8 cellular contexts compared by ENCODE assay signal in the genomic region with DNA sequence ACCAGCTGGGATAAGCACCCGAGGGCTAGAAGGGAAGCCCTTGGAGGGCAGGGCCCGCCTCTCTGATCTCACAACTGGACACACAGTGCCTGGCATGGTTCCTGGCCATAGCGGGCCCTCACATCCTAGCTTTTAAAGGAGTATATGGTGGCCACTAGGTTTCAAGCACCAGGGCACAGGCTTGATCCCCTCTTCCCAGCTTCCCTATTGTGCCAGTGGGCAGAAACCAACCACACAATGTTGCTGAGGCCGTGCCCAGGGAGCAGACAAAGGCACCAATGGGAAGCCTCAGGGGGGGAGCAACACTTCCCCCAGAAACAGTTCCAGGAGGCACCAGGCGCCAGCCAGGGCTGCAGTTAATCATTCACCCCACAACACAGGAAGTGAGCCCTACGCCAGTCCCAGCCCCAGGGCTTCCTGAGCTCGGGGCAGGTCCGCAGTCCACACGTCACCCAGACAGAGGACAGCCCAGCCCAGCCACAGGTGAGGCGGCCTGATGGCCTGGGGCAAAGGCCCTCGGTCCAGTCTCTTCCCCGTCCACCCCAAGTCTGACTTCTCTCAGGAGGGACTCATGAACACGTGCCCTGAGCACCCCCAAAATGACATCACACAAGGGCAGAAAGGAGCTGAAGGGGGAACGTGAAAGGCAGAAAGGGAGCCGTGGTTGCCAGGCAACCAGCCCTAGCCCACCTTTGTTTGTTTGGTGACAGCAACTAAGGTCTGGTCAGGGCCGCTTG. TPM values are rescaled to one million over a fixed set of nuclear protein-coding genes. Genes with fewer than 3 reads are reported as not detected.
DNase-seq lines count a peak whose midpoint lies in the region; ATAC-seq, FAIRE-seq and TF ChIP-seq lines count a peak whose summit lies in the region.

No MANE protein-coding gene starts in this region.

- H2BK120ac ChIP-seq in mesenchymal stem cell (ENCODE audit: low read depth, low read length), result no peak overlapping the region

- WGBS in K562 (ENCODE audit: insufficient coverage, low coverage, missing lambda C conversion rate), result 86% methylated on average over 16 of the region's 16 CpGs
- 81% methylated on average over 16 of the region's 16 CpGs for WGBS in mesenchymal stem cell
- 85 to 89% methylated on average over 10 to 16 of the region's 16 CpGs for WGBS in testis, 2 donors

- no peak overlapping the region for H3K23ac ChIP-seq in mesenchymal stem cell (ENCODE audit: low read length in 2 of 2)

- no peak overlapping the region for H3K4me2 ChIP-seq in K562 (ENCODE audit: insufficient read depth, low read length)
- peak overlapping the region; percentile 57 for H3K4me2 ChIP-seq in mesenchymal stem cell (ENCODE audit: low read length, poor library complexity, severe bottlenecking)

- CTCF ChIA-PET in K562 (lab: Yijun Ruan, JAX; ENCODE audit: low intra/inter-chr PET ratio), result no interaction called here

- DNase-seq in Ammon's horn (ENCODE audit: low spot score), result peak; percentile 93
- DNase-seq in K562 (ENCODE audit: extremely low read depth in 1 of 4, low spot score in 3 of 4), result no peak
- no peak for DNase-seq in mesenchymal stem cell
- no peak for DNase-seq in NCI-H510A treated with DMSO at 0.1 percent for 48 hours (lab: John Stamatoyannopoulos, UW)
- no peak for DNase-seq in stimulated activated CD4-positive, alpha-beta T cell treated with anti-CD3 and anti-CD28 coated beads, Interleukin-12 subunit alpha, Interleukin-12 subunit beta, amount 100 ng/mL, for 4 hours
- DNase-seq in testis, result no peak

- POLR2A ChIA-PET in K562 (lab: Yijun Ruan, JAX), result interaction anchor here (0.5 to 2.1 kb wide), 8 partner anchors 9 to 127 kb away, joined by 3 to 15 read pairs (median 4); a partner anchor contains a TSS

- no peak overlapping the region for H4K8ac ChIP-seq in mesenchymal stem cell (ENCODE audit: low read length)

- no peaks in the 10 kb centered on the region for H3K27me3 ChIP-seq in HUES48 (ENCODE audit: control insufficient read depth, insufficient read depth, low read length)
- no peaks in the 10 kb centered on the region for H3K27me3 ChIP-seq in K562 (ENCODE audit: control insufficient read depth in 2 of 2, insufficient read depth in 2 of 2, low read length in 2 of 2)
- no peaks in the 10 kb centered on the region for H3K27me3 ChIP-seq in mesenchymal stem cell (ENCODE audit: control insufficient read depth in 1 of 2, insufficient read depth in 1 of 2, low read length in 2 of 2)
- no peaks in the 10 kb centered on the region for H3K27me3 ChIP-seq in testis

- H3K18ac ChIP-seq in mesenchymal stem cell (ENCODE audit: low read depth in 1 of 2, low read length in 2 of 2), result no peak overlapping the region

- H2BK12ac ChIP-seq in mesenchymal stem cell (ENCODE audit: low read length in 2 of 2), result no peak overlapping the region

- intact Hi-C loops in K562 (cut with micrococcal nuclease), result no loop called here
- intact Hi-C loops in testis (cut with DNase I; ENCODE audit: low total_unique reads), result no loop called here

- H3K79me1 ChIP-seq in mesenchymal stem cell (replicated peaks; ENCODE audit: low read length, poor library complexity, severe bottlenecking), result peaks cover 15% of the 10 kb centered on the region

- no peaks in the 10 kb centered on the region for H3K9me3 ChIP-seq in HUES48 (ENCODE audit: control insufficient read depth, insufficient read depth, low read length)
- no peaks in the 10 kb centered on the region for H3K9me3 ChIP-seq in K562 (replicated peaks; ENCODE audit: control insufficient read depth, insufficient read depth, low read depth, low read length)
- H3K9me3 ChIP-seq in mesenchymal stem cell (ENCODE audit: control insufficient read depth, low read length), result no peaks in the 10 kb centered on the region
- H3K9me3 ChIP-seq in testis, result no peaks in the 10 kb centered on the region

- TF ChIP-seq RAD21 in K562 (CRISPR knock-in tag; conservative IDR thresholded peaks at IDR 0.05 in 1 of 2, IDR thresholded peaks at IDR 0.05 in 1 of 2), result no peak

- H3K4me1 ChIP-seq in HUES48 (ENCODE audit: control insufficient read depth, insufficient read depth, low read length) (peaks cover 15% of the 10 kb centered on the region), K562 (replicated peaks in 1 of 2; ENCODE audit: control insufficient read depth in 2 of 2, insufficient read depth in 2 of 2, low read length in 2 of 2) (peaks cover 15 to 21% of the 10 kb centered on the region in 2 experiments; a peak in 4 of 5 replicates), mesenchymal stem cell (ENCODE audit: control insufficient read depth, insufficient read depth, low read depth, low read length) (peaks cover 28% of the 10 kb centered on the region), testis (no peaks in the 10 kb centered on the region)

- H3K27ac ChIP-seq in HUES48 (ENCODE audit: low read depth, low read length) (peak overlapping the region; percentile 90), K562 (ENCODE audit: extremely low read depth, low read depth, low read length) (no peak overlapping the region), mesenchymal stem cell (ENCODE audit: low read length, poor library complexity, severe bottlenecking) (peak overlapping the region; percentile 99), testis (no peak overlapping the region)

- in situ Hi-C loops in K562 (cut with MboI), result no loop called here

- BruUV-seq in K562 (replicated peaks; lab: Mats Ljungman, UMichigan), result no TSS peak

- H3K4me3 ChIP-seq in HUES48 (ENCODE audit: low read depth, low read length) (no peak overlapping the region), K562 (no peak overlapping the region), mesenchymal stem cell (ENCODE audit: insufficient read depth in 1 of 2, low read depth in 1 of 2, low read length in 2 of 2) (no peak overlapping the region), testis (no peak overlapping the region)

- H2BK5ac ChIP-seq in mesenchymal stem cell (ENCODE audit: low read depth, low read length, poor library complexity, severe bottlenecking), result peak overlapping the region; percentile 98

- TF ChIP-seq CTCF in K562 (IDR thresholded peaks at IDR 0.05 in 2 of 3, conservative IDR thresholded peaks at IDR 0.05 in 1 of 3; ENCODE audit: insufficient read depth in 2 of 3, low read depth in 1 of 3, low read length in 3 of 3), result no peak
- TF ChIP-seq CTCF in testis (IDR thresholded peaks at IDR 0.05), result no peak

- ATAC-seq in GM19025 (IDR thresholded peaks at IDR 0.05; ENCODE audit: low read depth, unreplicated experiment) (peak; percentile 98), K562 (no peak)

- peaks cover 28% of the 10 kb centered on the region for H3K36me3 ChIP-seq in HUES48 (ENCODE audit: control insufficient read depth, insufficient read depth, low read length)
- H3K36me3 ChIP-seq in K562 (ENCODE audit: control insufficient read depth, insufficient read depth, low read length), result peaks cover 26% of the 10 kb centered on the region
- H3K36me3 ChIP-seq in mesenchymal stem cell (ENCODE audit: control insufficient read depth in 1 of 2, insufficient read depth in 2 of 2, low read depth in 1 of 2, low read length in 2 of 2), result peaks cover 37 to 44% of the 10 kb centered on the region in 2 experiments
- no peaks in the 10 kb centered on the region for H3K36me3 ChIP-seq in testis (ENCODE audit: low read depth, missing control alignments)

- no peak overlapping the region for H4K91ac ChIP-seq in mesenchymal stem cell (ENCODE audit: low read length)

- H2AFZ ChIP-seq in K562 (ENCODE audit: low read depth, low read length) (no peak overlapping the region), mesenchymal stem cell (ENCODE audit: low read depth, low read length) (no peak overlapping the region)

- no peak overlapping the region for H2BK15ac ChIP-seq in mesenchymal stem cell (ENCODE audit: low read depth, poor library complexity, severe bottlenecking)

- no peak overlapping the region for H3K4ac ChIP-seq in mesenchymal stem cell (ENCODE audit: low read depth in 1 of 2, low read length in 2 of 2)

- FAIRE-seq in K562 (lab: Jason Lieb, UNC), result no peak

- 0 out of 2 replicates have a peak, but pooled peaks cover 6% of the 10 kb centered on the region for H4K20me1 ChIP-seq in K562 (replicated peaks; ENCODE audit: control insufficient read depth, insufficient read depth, low read length)

- no peaks in the 10 kb centered on the region for H3K79me2 ChIP-seq in K562 (ENCODE audit: control insufficient read depth, insufficient read depth, low read length)

- H2AK5ac ChIP-seq in mesenchymal stem cell (ENCODE audit: low read length, severe bottlenecking), result peak overlapping the region; percentile 99

- peaks cover 3% of the 10 kb centered on the region for H3K9me1 ChIP-seq in K562 (ENCODE audit: control insufficient read depth, insufficient read depth, low read length)

- H3K9ac ChIP-seq in HUES48 (ENCODE audit: low read depth, low read length) (no peak overlapping the region), K562 (ENCODE audit: insufficient read depth in 1 of 2, low read depth in 2 of 2, low read length in 2 of 2) (0 out of 4 replicates have a peak overlapping the region, but pooled peaks of 1 of the 2 experiments have one; percentile 13), mesenchymal stem cell (ENCODE audit: low read length) (no peak overlapping the region)

- TF ChIP-seq EP300 in K562 (IDR thresholded peaks at IDR 0.05; ENCODE audit: low read length), result no peak

- TF ChIP-seq POLR2A in K562 (conservative IDR thresholded peaks at IDR 0.05) (no peak), testis (IDR thresholded peaks at IDR 0.05) (no peak)

- no peak overlapping the region for H3K14ac ChIP-seq in mesenchymal stem cell (ENCODE audit: low read length in 2 of 2)

RNA-seq across cellular contexts. Expression of a gene that starts 12.8 kb away (rescaled TPM):
- total RNA-seq in K562 (2011; cell fraction: chromatin; rRNA removed; ENCODE audit: low replicate concordance), result 0.16 TPM in 1 of 2 replicates, not detected in the other
- 0.13 TPM in 1 of 2 replicates, not detected in the other for total RNA-seq in K562 (2011; cell fraction: nucleolus; rRNA removed)
- total RNA-seq in K562 (2011; cell fraction: nucleoplasm; rRNA removed), result not detected in 2 replicates
- total RNA-seq in K562 (2014; rRNA removed) (not detected in 2 replicates), K562 (2014; rRNA removed; fragmentation: Illumina TruSeq; extraction: Trizol) (not detected in 2 replicates), K562 (2015; rRNA removed; fragmentation: Illumina TruSeq; extraction: Trizol) (not detected in 2 replicates), K562 (2021) (not detected in 2 replicates), testis (1 to 10 TPM; 2.0 TPM)
- polyA plus RNA-seq in K562 (2011; rRNA removed) (not detected in 2 replicates), K562 (2014; fragmentation: Illumina TruSeq; extraction: Trizol) (not detected in 2 replicates), K562 (2014; fragmentation: Nextera tagmentation; extraction: Ambion mirVana) (not detected), K562 (2014; rRNA removed) (0.08 TPM in 1 of 2 replicates, not detected in the other), testis (ENCODE audit: insufficient read depth, low read depth, low replicate concordance) (1.9 TPM)
- 0.04 TPM in 1 of 2 replicates, not detected in the other for polyA plus RNA-seq in K562 (2011; cell fraction: cytosol; rRNA removed)
- not detected in 2 replicates for polyA plus RNA-seq in K562 (2011; cell fraction: nucleus; rRNA removed)
- polyA plus RNA-seq in K562 (2012), result 0.14 and 0.17 TPM in 2 replicates
- not detected in 2 replicates for polyA minus RNA-seq in K562 (2011; rRNA and poly(A)+ RNA removed)
- not detected in 2 replicates for polyA minus RNA-seq in K562 (2011; cell fraction: cytosol; rRNA and poly(A)+ RNA removed)
- polyA minus RNA-seq in K562 (2011; cell fraction: nucleus; rRNA and poly(A)+ RNA removed), result not detected in 2 replicates
- polyA plus RNA-seq in mesenchymal stem cell (2013, experiment 1 of 2), result 0.08 TPM
- polyA plus RNA-seq in mesenchymal stem cell (2013, experiment 2 of 2), result 0.04 TPM

RNA-seq across cellular contexts. Expression of a gene that starts 20.9 kb away (rescaled TPM):
- 97.0 and 197 TPM in 2 replicates for total RNA-seq in K562 (2011; cell fraction: chromatin; rRNA removed; ENCODE audit: low replicate concordance)
- 104 and 108 TPM in 2 replicates for total RNA-seq in K562 (2011; cell fraction: nucleolus; rRNA removed)
- total RNA-seq in K562 (2011; cell fraction: nucleoplasm; rRNA removed), result 77.7 and 81.3 TPM in 2 replicates
- total RNA-seq in K562 (2014; rRNA removed) (25.2 and 26.8 TPM in 2 replicates), K562 (2014; rRNA removed; fragmentation: Illumina TruSeq; extraction: Trizol) (12.3 and 14.5 TPM in 2 replicates), K562 (2015; rRNA removed; fragmentation: Illumina TruSeq; extraction: Trizol) (15.2 and 15.9 TPM in 2 replicates), K562 (2021) (34.8 and 35.7 TPM in 2 replicates), testis (10 to 100 TPM; 81.4 to 99.6 TPM)
- polyA plus RNA-seq in K562 (2011; rRNA removed) (16.4 and 20.4 TPM in 2 replicates), K562 (2014; fragmentation: Illumina TruSeq; extraction: Trizol) (23.1 and 27.9 TPM in 2 replicates), K562 (2014; fragmentation: Nextera tagmentation; extraction: Ambion mirVana) (1 to 10 TPM; 4.1 to 5.8 TPM), K562 (2014; rRNA removed) (23.1 and 27.1 TPM in 2 replicates), testis (ENCODE audit: insufficient read depth, low read depth, low replicate concordance) (60.0 TPM)
- polyA plus RNA-seq in K562 (2011; cell fraction: cytosol; rRNA removed), result 10.3 and 14.7 TPM in 2 replicates
- 132 and 169 TPM in 2 replicates for polyA plus RNA-seq in K562 (2011; cell fraction: nucleus; rRNA removed)
- 19.7 and 37.0 TPM in 2 replicates for polyA plus RNA-seq in K562 (2012)
- polyA minus RNA-seq in K562 (2011; rRNA and poly(A)+ RNA removed), result 20.8 and 22.5 TPM in 2 replicates
- 11.2 and 20.5 TPM in 2 replicates for polyA minus RNA-seq in K562 (2011; cell fraction: cytosol; rRNA and poly(A)+ RNA removed)
- polyA minus RNA-seq in K562 (2011; cell fraction: nucleus; rRNA and poly(A)+ RNA removed), result 31.6 and 42.1 TPM in 2 replicates
- 9.8 TPM for polyA plus RNA-seq in mesenchymal stem cell (2013, experiment 1 of 2)
- polyA plus RNA-seq in mesenchymal stem cell (2013, experiment 2 of 2), result 9.5 TPM

RNA-seq across cellular contexts. Expression of a gene that starts 21.1 kb away (rescaled TPM):
- total RNA-seq in K562 (2011; cell fraction: chromatin; rRNA removed; ENCODE audit: low replicate concordance), result 143 and 213 TPM in 2 replicates
- total RNA-seq in K562 (2011; cell fraction: nucleolus; rRNA removed), result 100 and 111 TPM in 2 replicates
- 123 and 149 TPM in 2 replicates for total RNA-seq in K562 (2011; cell fraction: nucleoplasm; rRNA removed)
- total RNA-seq in K562 (2014; rRNA removed) (57.9 and 59.7 TPM in 2 replicates), K562 (2014; rRNA removed; fragmentation: Illumina TruSeq; extraction: Trizol) (45.3 and 51.8 TPM in 2 replicates), K562 (2015; rRNA removed; fragmentation: Illumina TruSeq; extraction: Trizol) (62.4 and 64.7 TPM in 2 replicates), K562 (2021) (60.6 and 71.7 TPM in 2 replicates), testis (10 to 100 TPM; 86.9 to 95.9 TPM)
- polyA plus RNA-seq in K562 (2011; rRNA removed) (69.3 and 70.7 TPM in 2 replicates), K562 (2014; fragmentation: Illumina TruSeq; extraction: Trizol) (90.8 and 91.7 TPM in 2 replicates), K562 (2014; fragmentation: Nextera tagmentation; extraction: Ambion mirVana) (100 to 1,000 TPM; 103 to 154 TPM), K562 (2014; rRNA removed) (67.8 and 86.4 TPM in 2 replicates), testis (ENCODE audit: insufficient read depth, low read depth, low replicate concordance) (78.4 TPM)
- polyA plus RNA-seq in K562 (2011; cell fraction: cytosol; rRNA removed), result 58.9 and 85.2 TPM in 2 replicates
- 164 and 209 TPM in 2 replicates for polyA plus RNA-seq in K562 (2011; cell fraction: nucleus; rRNA removed)
- 49.6 and 51.6 TPM in 2 replicates for polyA plus RNA-seq in K562 (2012)
- 49.7 and 52.3 TPM in 2 replicates for polyA minus RNA-seq in K562 (2011; rRNA and poly(A)+ RNA removed)
- 25.6 and 27.8 TPM in 2 replicates for polyA minus RNA-seq in K562 (2011; cell fraction: cytosol; rRNA and poly(A)+ RNA removed)
- polyA minus RNA-seq in K562 (2011; cell fraction: nucleus; rRNA and poly(A)+ RNA removed), result 44.7 and 59.0 TPM in 2 replicates
- 68.5 TPM for polyA plus RNA-seq in mesenchymal stem cell (2013, experiment 1 of 2)
- polyA plus RNA-seq in mesenchymal stem cell (2013, experiment 2 of 2), result 71.8 TPM

RNA-seq across cellular contexts. Expression of a gene that starts 58.5 kb away (rescaled TPM):
- total RNA-seq in K562 (2011; cell fraction: chromatin; rRNA removed; ENCODE audit: low replicate concordance), result 8.9 and 39.4 TPM in 2 replicates
- 22.5 and 24.7 TPM in 2 replicates for total RNA-seq in K562 (2011; cell fraction: nucleolus; rRNA removed)
- total RNA-seq in K562 (2011; cell fraction: nucleoplasm; rRNA removed), result 11.1 and 14.7 TPM in 2 replicates
- total RNA-seq in K562 (2014; rRNA removed), result 0.05 and 0.24 TPM in 2 replicates
- 1.2 TPM in 1 of 2 replicates, not detected in the other for total RNA-seq in K562 (2014; rRNA removed; fragmentation: Illumina TruSeq; extraction: Trizol)
- total RNA-seq in K562 (2015; rRNA removed; fragmentation: Illumina TruSeq; extraction: Trizol), result 0.83 TPM in 2 replicates
- total RNA-seq in K562 (2021), result 1.5 and 3.1 TPM in 2 replicates
- polyA plus RNA-seq in K562 (2011; rRNA removed), result 0.82 and 1.2 TPM in 2 replicates
- 0.39 and 0.49 TPM in 2 replicates for polyA plus RNA-seq in K562 (2011; cell fraction: cytosol; rRNA removed)
- 15.0 and 17.9 TPM in 2 replicates for polyA plus RNA-seq in K562 (2011; cell fraction: nucleus; rRNA removed)
- polyA plus RNA-seq in K562 (2012), result 1.2 and 10.8 TPM in 2 replicates
- polyA plus RNA-seq in K562 (2014; fragmentation: Illumina TruSeq; extraction: Trizol), result 0.12 and 0.76 TPM in 2 replicates
- polyA plus RNA-seq in K562 (2014; fragmentation: Nextera tagmentation; extraction: Ambion mirVana), result not detected
- 0.98 and 1.5 TPM in 2 replicates for polyA plus RNA-seq in K562 (2014; rRNA removed)
- polyA minus RNA-seq in K562 (2011; rRNA and poly(A)+ RNA removed), result 0.70 and 1.0 TPM in 2 replicates
- polyA minus RNA-seq in K562 (2011; cell fraction: cytosol; rRNA and poly(A)+ RNA removed), result not detected in 2 replicates
- polyA minus RNA-seq in K562 (2011; cell fraction: nucleus; rRNA and poly(A)+ RNA removed), result 7.7 and 8.5 TPM in 2 replicates
- polyA plus RNA-seq in mesenchymal stem cell (2013, experiment 1 of 2), result 2.6 TPM
- 2.7 TPM for polyA plus RNA-seq in mesenchymal stem cell (2013, experiment 2 of 2)
- 100 to 1,000 TPM; 139 to 142 TPM for total RNA-seq in testis
- 70.4 TPM for polyA plus RNA-seq in testis (ENCODE audit: insufficient read depth, low read depth, low replicate concordance)

Comparison
In these comparisons a context has a peak if more than half of its experiments do, and no peak if none do; other contexts are left out.
1. H3K27ac ChIP-seq: peak in HUES48 (single experiment) and mesenchymal stem cell (single experiment); none in K562 (single experiment) and testis (0 of 2).